Comparison of ENCODE assay signal across 9 cellular contexts in genomic region chr4:99861120-99861905, GRCh38. TPM values are rescaled to one million over a fixed set of nuclear protein-coding genes. Genes with fewer than 3 reads are reported as not detected.
DNase-seq lines count a peak whose midpoint lies in the region; ATAC-seq, FAIRE-seq and TF ChIP-seq lines count a peak whose summit lies in the region.
"Had no signal": no experiment of that assay in that cellular context is flagged by ENCODE, and none has a peak within 500 bp of the region (broad histone marks: within the 10 kb centered on the region; RNA-seq: fewer than 3 reads in every experiment).

No MANE protein-coding gene starts in this region.

- H3K9ac ChIP-seq in KMS-11 = no peak overlapping the region

- H3K79me2 ChIP-seq in KMS-11 (ENCODE audit: insufficient read depth, low read depth) = no peaks in the 10 kb centered on the region
- peaks cover 12% of the 10 kb centered on the region; the same call in 1 of the 2 replicates for H3K79me2 ChIP-seq in OCI-LY7 (ENCODE audit: insufficient read depth, low read depth, low read length)

- ATAC-seq in GM18508 (IDR thresholded peaks at IDR 0.05; ENCODE audit: insufficient read depth, unreplicated experiment) (peak; percentile 61), GM21423 (IDR thresholded peaks at IDR 0.05; ENCODE audit: unreplicated experiment) (peak; percentile 56), Right ventricle myocardium superior (ENCODE audit: poor library complexity) (no peak), HG02884 (IDR thresholded peaks at IDR 0.05; ENCODE audit: unreplicated experiment) (no peak)
- ATAC-seq: right cardiac atrium had no signal

- no peaks in the 10 kb centered on the region for H3K9me2 ChIP-seq in OCI-LY7 (ENCODE audit: insufficient read depth, low read length)

- H3K27ac ChIP-seq in KMS-11 (no peak overlapping the region), OCI-LY7 (ENCODE audit: low read depth, low read length, poor library complexity, severe bottlenecking) (no peak overlapping the region)

- peaks cover 4% of the 10 kb centered on the region for H3K4me1 ChIP-seq in KMS-11 (ENCODE audit: low read depth, poor library complexity, severe bottlenecking)
- peaks cover 32% of the 10 kb centered on the region for H3K4me1 ChIP-seq in OCI-LY7 (ENCODE audit: insufficient read depth, low read length, poor library complexity, severe bottlenecking)

- H2AFZ ChIP-seq in KMS-11 (ENCODE audit: low read depth) = peak overlapping the region; percentile 25; the same call in 1 of the 2 replicates
- H2AFZ ChIP-seq in OCI-LY7 (ENCODE audit: low read length) = no peak overlapping the region

- BruUV-seq in OCI-LY7 (replicated peaks; lab: Mats Ljungman, UMichigan) = no TSS peak

- POLR2A ChIA-PET in HEK293T (lab: Yijun Ruan, JAX) = no interaction called here
- POLR2A ChIA-PET in OCI-LY7 (lab: Charles Lee) = interaction anchor here (0.6 to 1.3 kb wide), 4 partner anchors 8 to 712 kb away, joined by 3 to 4 read pairs (median 3); no protein-coding TSS in a partner anchor

- H4K20me1 ChIP-seq in KMS-11 (ENCODE audit: insufficient read depth) (no peaks in the 10 kb centered on the region), OCI-LY7 (ENCODE audit: insufficient read depth, low read length) (no peaks in the 10 kb centered on the region)

- intact Hi-C loops in OCI-LY7 (cut with micrococcal nuclease; ENCODE audit: unreplicated experiment) = no loop called here
- intact Hi-C loops in Right ventricle myocardium superior (cut with DNase I) = no loop called here

- DNase-seq in bronchial epithelial cell (ENCODE audit: low read depth) (no peak), HEK293T (ENCODE audit: extremely low spot score) (no peak), OCI-LY7 (ENCODE audit: low spot score) (no peak), Right ventricle myocardium superior (no peak)
- DNase-seq: right cardiac atrium had no signal

- H3K36me3 ChIP-seq in KMS-11 (ENCODE audit: insufficient read depth) (no peaks in the 10 kb centered on the region), bronchial epithelial cell (ENCODE audit: control insufficient read depth, insufficient read depth, low read length) (peaks cover 12% of the 10 kb centered on the region), OCI-LY7 (ENCODE audit: insufficient read depth, low read length) (peaks cover 92% of the 10 kb centered on the region)

- H3K4me3 ChIP-seq in KMS-11 (IDR thresholded peaks at IDR 0.05; ENCODE audit: insufficient read depth, low read depth, low read length) = no peak overlapping the region
- H3K4me3 ChIP-seq in bronchial epithelial cell (ENCODE audit: low read depth, low read length) = no peak overlapping the region
- no peak overlapping the region for H3K4me3 ChIP-seq in OCI-LY7 (ENCODE audit: low read depth, low read length, poor library complexity, severe bottlenecking)

- FAIRE-seq in bronchial epithelial cell (lab: Jason Lieb, UNC) = peak; percentile 73

- no peaks in the 10 kb centered on the region for H3K9me3 ChIP-seq in OCI-LY7 (ENCODE audit: low read length)

- CTCF ChIA-PET in HEK293T (lab: Yijun Ruan, JAX) = no interaction called here
- CTCF ChIA-PET in OCI-LY7 (lab: Charles Lee; ENCODE audit: unreplicated experiment) = no interaction called here

- H3K4me2 ChIP-seq in KMS-11 (no peak overlapping the region), OCI-LY7 (ENCODE audit: low read length) (no peak overlapping the region)

- H3K27me3 ChIP-seq in KMS-11 (ENCODE audit: insufficient read depth, low read depth) = no peaks in the 10 kb centered on the region
- no peaks in the 10 kb centered on the region for H3K27me3 ChIP-seq in bronchial epithelial cell (ENCODE audit: control insufficient read depth, insufficient read depth, low read length)

- TF ChIP-seq CTCF in KMS-11 (conservative IDR thresholded peaks at IDR 0.05; ENCODE audit: low read depth, low read length) (no peak), bronchial epithelial cell (IDR thresholded peaks at IDR 0.05; ENCODE audit: insufficient read depth, low read length, severe bottlenecking) (no peak), OCI-LY7 (conservative IDR thresholded peaks at IDR 0.05; ENCODE audit: low read length) (no peak)

TF ChIP-seq in HEK293T, 16 proteins besides CTCF, POLR2A, EP300 and RAD21:
- no peak for TF ChIP-seq LEF1 (IDR thresholded peaks at IDR 0.05; ENCODE audit: borderline replicate concordance)
- no peak for TF ChIP-seq CTBP1 (IDR thresholded peaks at IDR 0.05; ENCODE audit: borderline replicate concordance)
- no peak for TF ChIP-seq BHLHE40 (IDR thresholded peaks at IDR 0.05; ENCODE audit: borderline replicate concordance)
- no peak for TF ChIP-seq ELF4 (IDR thresholded peaks at IDR 0.05)
- TF ChIP-seq FOXM1 (IDR thresholded peaks at IDR 0.05; ENCODE audit: borderline replicate concordance) = no peak
- TF ChIP-seq FOXA1 (IDR thresholded peaks at IDR 0.05) = no peak
- no peak for TF ChIP-seq ARNT (IDR thresholded peaks at IDR 0.05)
- TF ChIP-seq SUZ12 (IDR thresholded peaks at IDR 0.05) = no peak
- no peak for TF ChIP-seq NFRKB (IDR thresholded peaks at IDR 0.05)
- no peak for TF ChIP-seq SP1 (IDR thresholded peaks at IDR 0.05)
- TF ChIP-seq FOXK2 (IDR thresholded peaks at IDR 0.05) = no peak
- no peak for TF ChIP-seq L3MBTL2 (conservative IDR thresholded peaks at IDR 0.05)
- no peak for TF ChIP-seq TARDBP (IDR thresholded peaks at IDR 0.05)
- TF ChIP-seq, protein P1, sequence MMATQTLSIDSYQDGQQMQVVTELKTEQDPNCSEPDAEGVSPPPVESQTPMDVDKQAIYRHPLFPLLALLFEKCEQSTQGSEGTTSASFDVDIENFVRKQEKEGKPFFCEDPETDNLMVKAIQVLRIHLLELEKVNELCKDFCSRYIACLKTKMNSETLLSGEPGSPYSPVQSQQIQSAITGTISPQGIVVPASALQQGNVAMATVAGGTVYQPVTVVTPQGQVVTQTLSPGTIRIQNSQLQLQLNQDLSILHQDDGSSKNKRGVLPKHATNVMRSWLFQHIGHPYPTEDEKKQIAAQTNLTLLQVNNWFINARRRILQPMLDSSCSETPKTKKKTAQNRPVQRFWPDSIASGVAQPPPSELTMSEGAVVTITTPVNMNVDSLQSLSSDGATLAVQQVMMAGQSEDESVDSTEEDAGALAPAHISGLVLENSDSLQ (IDR thresholded peaks at IDR 0.05) = no peak
- no peak for TF ChIP-seq ZNF384 (IDR thresholded peaks at IDR 0.05)
- TF ChIP-seq HDGF (IDR thresholded peaks at IDR 0.05; ENCODE audit: borderline replicate concordance) = no peak
TF ChIP-seq in HEK293T: peak in this region for 0.

RNA-seq across cellular contexts. Expression of gene LAMTOR3, which starts 32.9 kb away (rescaled TPM):
- 45.4 and 64.2 TPM in 2 replicates for total RNA-seq in bronchial epithelial cell
- total RNA-seq in OCI-LY7 (2014; rRNA removed; shearing (Covaris generic)) = 11.9 and 18.5 TPM in 2 replicates
- 22.8 and 27.3 TPM in 2 replicates for total RNA-seq in OCI-LY7 (2022)
- total RNA-seq in Right ventricle myocardium superior = 31.4 TPM

RNA-seq across cellular contexts. Expression of gene DAPP1, which starts 44.7 kb away (rescaled TPM):
- total RNA-seq in bronchial epithelial cell (31.3 and 58.0 TPM in 2 replicates), OCI-LY7 (2022) (69.8 and 71.9 TPM in 2 replicates), Right ventricle myocardium superior (0.51 TPM)
- 55.7 and 57.3 TPM in 2 replicates for total RNA-seq in OCI-LY7 (2014; rRNA removed; shearing (Covaris generic))

Comparison
In these comparisons a context has a peak if more than half of its experiments do, and no peak if none do; other contexts are left out.
1. ATAC-seq: peak in GM18508 (single experiment) and GM21423 (single experiment); none in Right ventricle myocardium superior (single experiment) and HG02884 (single experiment).
2. RNA of gene DAPP1, which starts 44.7 kb away (total RNA-seq): 55.7 to 71.9 TPM in OCI-LY7 and 31.3 to 58.0 TPM in bronchial epithelial cell; 0.51 TPM in Right ventricle myocardium superior (single experiment); every median in the first group is over 10 times any median in the second.